5 cellular contexts compared by ENCODE assay signal in genomic region chr16:48240147-48240546, GRCh38. TPM values are rescaled to one million over a fixed set of nuclear protein-coding genes. Genes with fewer than 3 reads are reported as not detected.
"Had no signal": no experiment of that assay in that cellular context is flagged by ENCODE, and none has a peak within 500 bp of the region (broad histone marks: within the 10 kb centered on the region; RNA-seq: fewer than 3 reads in every experiment).

No MANE protein-coding gene starts in this region.

RNA-seq across cellular contexts. Expression of gene ABCC11, which starts 7.2 kb away (rescaled TPM):
- total RNA-seq: natural killer cell treated with Interleukin-12 subunit alpha and Interleukin-12 subunit beta and Interleukin-15 and Interleukin-18, amount 100 ng/mL, for 72 hours; skeletal muscle tissue; thoracic aorta; tibial nerve; vagina had no signal
